In genomic region chr6:44735631-44735963, GRCh38 we compare ENCODE assay signal across 10 cellular contexts.
DNase-seq lines count a peak whose midpoint lies in the region; ATAC-seq and TF ChIP-seq lines count a peak whose summit lies in the region.
"Had no signal": no experiment of that assay in that cellular context is flagged by ENCODE, and none has a peak within 500 bp of the region (broad histone marks: within the 10 kb centered on the region; RNA-seq: fewer than 3 reads in every experiment).

No MANE protein-coding gene starts in this region.

- peak; percentile 58 for ATAC-seq in HG02623 (IDR thresholded peaks at IDR 0.05; ENCODE audit: unreplicated experiment)
- no peak for ATAC-seq in GM19455 (IDR thresholded peaks at IDR 0.05; ENCODE audit: unreplicated experiment)
- ATAC-seq in naive thymus-derived CD8-positive, alpha-beta T cell = no peak

- DNase-seq in activated CD4-positive, alpha-beta memory T cell treated with anti-CD3 and anti-CD28 coated beads for 36 hours = peak; percentile 52
- no peak for DNase-seq in activated CD4-positive, alpha-beta memory T cell treated with anti-CD3 and anti-CD28 coated beads, Interleukin-2, amount 10 ng/mL, durations not matched to agents 7 days and 5 days
- peak; percentile 42 to 49 for DNase-seq in activated T-cell treated with anti-CD3 and anti-CD28 coated beads, Interleukin-2, amount 50 U/mL, for 48 hours
- peak; percentile 11 to 21 for DNase-seq in stimulated activated CD4-positive, alpha-beta T cell treated with anti-CD3 and anti-CD28 coated beads, Interleukin-2, amount 100 ng/mL, for 48 hours
- no peak for DNase-seq in naive thymus-derived CD8-positive, alpha-beta T cell
- DNase-seq in A673 (ENCODE audit: low spot score) = no peak
- DNase-seq: effector memory CD4-positive, alpha-beta T cell; T-helper 9 cell had no signal

- intact Hi-C loops in activated CD4-positive, alpha-beta memory T cell treated with anti-CD3 and anti-CD28 coated beads for 36 hours (cut with micrococcal nuclease) = no loop called here
- intact Hi-C loops in A673 (cut with micrococcal nuclease; ENCODE audit: unreplicated experiment) = no loop called here

- BruUV-seq in A673 (replicated peaks; lab: Mats Ljungman, UMichigan) = no TSS peak

- CTCF ChIA-PET in activated CD4-positive, alpha-beta memory T cell treated with anti-CD3 and anti-CD28 coated beads for 36 hours (lab: Charles Lee) = no interaction called here
- CTCF ChIA-PET in activated CD4-positive, alpha-beta memory T cell treated with anti-CD3 and anti-CD28 coated beads, Interleukin-2, amount 10 ng/mL, durations not matched to agents 7 days and 5 days (lab: Charles Lee) = no interaction called here
- CTCF ChIA-PET in A673 (lab: Charles Lee) = no interaction called here

- H3K4me3 ChIP-seq in A673 (ENCODE audit: low read depth, low read length, poor library complexity, severe bottlenecking) = no peak overlapping the region

- no peaks in the 10 kb centered on the region for H3K36me3 ChIP-seq in A673 (ENCODE audit: insufficient read depth, low read length, poor library complexity, severe bottlenecking)

- H3K9me3 ChIP-seq in A673 (ENCODE audit: low read depth, low read length, poor library complexity, severe bottlenecking) = no peaks in the 10 kb centered on the region

- H3K27ac Mint-ChIP-seq in activated CD4-positive, alpha-beta memory T cell treated with anti-CD3 and anti-CD28 coated beads for 36 hours = no peak overlapping the region
- no peak overlapping the region for H3K27ac Mint-ChIP-seq in activated CD4-positive, alpha-beta memory T cell treated with anti-CD3 and anti-CD28 coated beads, Interleukin-2, amount 10 ng/mL, durations not matched to agents 7 days and 5 days
- no peak overlapping the region for H3K27ac Mint-ChIP-seq in naive thymus-derived CD8-positive, alpha-beta T cell

- H3K4me3 Mint-ChIP-seq in activated CD4-positive, alpha-beta memory T cell treated with anti-CD3 and anti-CD28 coated beads for 36 hours = no peak overlapping the region
- H3K4me3 Mint-ChIP-seq in activated CD4-positive, alpha-beta memory T cell treated with anti-CD3 and anti-CD28 coated beads, Interleukin-2, amount 10 ng/mL, durations not matched to agents 7 days and 5 days = no peak overlapping the region
- no peak overlapping the region for H3K4me3 Mint-ChIP-seq in naive thymus-derived CD8-positive, alpha-beta T cell

- no peaks in the 10 kb centered on the region for H3K36me3 Mint-ChIP-seq in activated CD4-positive, alpha-beta memory T cell treated with anti-CD3 and anti-CD28 coated beads for 36 hours
- no peaks in the 10 kb centered on the region for H3K36me3 Mint-ChIP-seq in activated CD4-positive, alpha-beta memory T cell treated with anti-CD3 and anti-CD28 coated beads, Interleukin-2, amount 10 ng/mL, durations not matched to agents 7 days and 5 days (ENCODE audit: low read depth)
- H3K36me3 Mint-ChIP-seq in naive thymus-derived CD8-positive, alpha-beta T cell = no peaks in the 10 kb centered on the region

- no peaks in the 10 kb centered on the region for H3K4me1 ChIP-seq in A673 (ENCODE audit: insufficient read depth, low read length, poor library complexity, severe bottlenecking)

- no peak overlapping the region for H3K27ac ChIP-seq in A673 (ENCODE audit: low read depth, low read length, poor library complexity, severe bottlenecking)

- no peaks in the 10 kb centered on the region for H3K27me3 ChIP-seq in A673 (replicated peaks; ENCODE audit: insufficient read depth, low read depth, low read length, poor library complexity)

- POLR2A ChIA-PET in activated CD4-positive, alpha-beta memory T cell treated with anti-CD3 and anti-CD28 coated beads for 36 hours (lab: Charles Lee) = no interaction called here
- POLR2A ChIA-PET in activated CD4-positive, alpha-beta memory T cell treated with anti-CD3 and anti-CD28 coated beads, Interleukin-2, amount 10 ng/mL, durations not matched to agents 7 days and 5 days (lab: Charles Lee) = no interaction called here
- POLR2A ChIA-PET in naive thymus-derived CD8-positive, alpha-beta T cell (lab: Charles Lee) = no interaction called here
- POLR2A ChIA-PET in A673 (lab: Charles Lee; ENCODE audit: low non-redundant PET) = no interaction called here

- no peak for TF ChIP-seq CTCF in A673 (conservative IDR thresholded peaks at IDR 0.05; ENCODE audit: low read depth, low read length)

- peaks cover 14% of the 10 kb centered on the region for H3K4me1 Mint-ChIP-seq in activated CD4-positive, alpha-beta memory T cell treated with anti-CD3 and anti-CD28 coated beads for 36 hours (ENCODE audit: low read depth)
- peaks cover 3% of the 10 kb centered on the region for H3K4me1 Mint-ChIP-seq in activated CD4-positive, alpha-beta memory T cell treated with anti-CD3 and anti-CD28 coated beads, Interleukin-2, amount 10 ng/mL, durations not matched to agents 7 days and 5 days
- H3K4me1 Mint-ChIP-seq in naive thymus-derived CD8-positive, alpha-beta T cell = peaks cover 0 to 6% (median 0%) of the 10 kb centered on the region in 4 donors

- H3K9me3 Mint-ChIP-seq in activated CD4-positive, alpha-beta memory T cell treated with anti-CD3 and anti-CD28 coated beads for 36 hours = no peaks in the 10 kb centered on the region
- H3K9me3 Mint-ChIP-seq in activated CD4-positive, alpha-beta memory T cell treated with anti-CD3 and anti-CD28 coated beads, Interleukin-2, amount 10 ng/mL, durations not matched to agents 7 days and 5 days = no peaks in the 10 kb centered on the region
- H3K9me3 Mint-ChIP-seq in naive thymus-derived CD8-positive, alpha-beta T cell = no peaks in the 10 kb centered on the region

- no peaks in the 10 kb centered on the region for H3K27me3 Mint-ChIP-seq in activated CD4-positive, alpha-beta memory T cell treated with anti-CD3 and anti-CD28 coated beads for 36 hours
- no peaks in the 10 kb centered on the region for H3K27me3 Mint-ChIP-seq in activated CD4-positive, alpha-beta memory T cell treated with anti-CD3 and anti-CD28 coated beads, Interleukin-2, amount 10 ng/mL, durations not matched to agents 7 days and 5 days
- H3K27me3 Mint-ChIP-seq in naive thymus-derived CD8-positive, alpha-beta T cell = peaks cover 0 to 3% (median 0%) of the 10 kb centered on the region in 5 donors

Comparison
In these comparisons a context has a peak if more than half of its experiments do, and no peak if none do; other contexts are left out.
1. DNase-seq: peak in activated CD4-positive, alpha-beta memory T cell treated with anti-CD3 and anti-CD28 coated beads for 36 hours (single experiment), activated T-cell treated with anti-CD3 and anti-CD28 coated beads, Interleukin-2, amount 50 U/mL, for 48 hours (2 of 2) and stimulated activated CD4-positive, alpha-beta T cell treated with anti-CD3 and anti-CD28 coated beads, Interleukin-2, amount 100 ng/mL, for 48 hours (2 of 2); none in activated CD4-positive, alpha-beta memory T cell treated with anti-CD3 and anti-CD28 coated beads, Interleukin-2, amount 10 ng/mL, durations not matched to agents 7 days and 5 days (single experiment), naive thymus-derived CD8-positive, alpha-beta T cell (0 of 10) and A673 (single experiment).